ENCODE assay signal across 18 cellular contexts in genomic region chr5:112636751-112637150, GRCh38.
A peak's percentile ranks its signal among the peaks of the same experiment; 100 is the strongest.
DNase-seq lines count a peak whose midpoint lies in the region; ATAC-seq and TF ChIP-seq lines count a peak whose summit lies in the region.
"Had no signal": no experiment of that assay in that cellular context is flagged by ENCODE, and none has a peak within 500 bp of the region (broad histone marks: within the 10 kb centered on the region; RNA-seq: fewer than 3 reads in every experiment).

No MANE protein-coding gene starts in this region.

- H3K4me1 ChIP-seq in HEK293 (ENCODE audit: control insufficient read depth, insufficient read depth, low read length) (no peaks in the 10 kb centered on the region), stomach (no peaks in the 10 kb centered on the region)

- no peak for ATAC-seq in GM21447 (IDR thresholded peaks at IDR 0.05; ENCODE audit: unreplicated experiment)
- ATAC-seq: GM12878, Panc1 had no signal

- H3K4me1 Mint-ChIP-seq in nephron: peaks cover 53% of the 10 kb centered on the region

- no peak overlapping the region for H3K4me3 ChIP-seq in AG10803 (ENCODE audit: low read length)
- H3K4me3 ChIP-seq in HEK293 (ENCODE audit: low read depth, low read length): no peak overlapping the region
- no peak overlapping the region for H3K4me3 ChIP-seq in stomach
- H3K4me3 ChIP-seq: BLaER1, GM12878, GM23248 had no signal

- H3K36me3 Mint-ChIP-seq in nephron (ENCODE audit: low read depth): no peaks in the 10 kb centered on the region

- H3K9me3 ChIP-seq in HEK293 (ENCODE audit: control insufficient read depth, insufficient read depth, low read depth, low read length): no peaks in the 10 kb centered on the region
- H3K9me3 ChIP-seq in stomach: peaks cover 0 to 14% (median 3%) of the 10 kb centered on the region in 4 donors

- no peak for TF ChIP-seq EP300 in stomach (IDR thresholded peaks at IDR 0.05)

- no peak for TF ChIP-seq POLR2A in erythroblast (IDR thresholded peaks at IDR 0.05; ENCODE audit: low read length)
- no peak for TF ChIP-seq POLR2A in stomach (IDR thresholded peaks at IDR 0.05)

- POLR2A ChIA-PET in HEK293 (lab: Yijun Ruan, JAX): no interaction called here

- TF ChIP-seq CTCF in AG10803 (conservative IDR thresholded peaks at IDR 0.05; ENCODE audit: low read length) (no peak), HEK293 (tag by site-specific recombination; IDR thresholded peaks at IDR 0.05) (no peak), nephron (IDR thresholded peaks at IDR 0.05; ENCODE audit: unreplicated experiment in 3 of 3) (no peak), stomach (IDR thresholded peaks at IDR 0.05) (no peak)

- intact Hi-C loops in stomach (cut with DNase I; ENCODE audit: low total_unique reads): no loop called here

- no peaks in the 10 kb centered on the region for H3K27me3 ChIP-seq in stomach
- H3K27me3 ChIP-seq: BLaER1 had no signal

- H3K27ac ChIP-seq in HEK293 (ENCODE audit: extremely low read depth, low read depth, low read length) (no peak overlapping the region), stomach (no peak overlapping the region)
- H3K27ac ChIP-seq: BLaER1, GM23248 had no signal

- H3K27ac Mint-ChIP-seq in nephron: peak overlapping the region; percentile 85 to 90 (median 86)

- H3K9me3 Mint-ChIP-seq in nephron: no peaks in the 10 kb centered on the region

- 78 to 93% (median 83%) methylated on average over 2 of the region's 2 CpGs for WGBS in stomach, 5 donors

- no peak overlapping the region for H3K4me3 Mint-ChIP-seq in nephron

- CTCF ChIA-PET in HEK293 (lab: Yijun Ruan, JAX): interaction anchor here (0.6 to 1.6 kb wide), 2 partner anchors 55 to 1105 kb away, joined by 3 to 4 read pairs; no protein-coding TSS in a partner anchor

- no peaks in the 10 kb centered on the region for H3K36me3 ChIP-seq in HEK293 (ENCODE audit: control insufficient read depth in 2 of 2, insufficient read depth in 1 of 2, low read length in 2 of 2)
- no peaks in the 10 kb centered on the region for H3K36me3 ChIP-seq in stomach

- DNase-seq in AG10803 (ENCODE audit: low read depth) (peak; percentile 30), erythroblast (lab: John Stamatoyannopoulos, UW) (peak; percentile 22 to 45), iPS-NIHi11 (ENCODE audit: low spot score) (no peak), stomach (no peak)
- DNase-seq: DMS153, KG1, NCI-H1092 treated with DMSO at 0.1 percent for 48 hours, NCI-H1694, NCI-H2107, NCI-H748 treated with DMSO at 0.1 percent for 48 hours, SHP77 had no signal

- H3K27me3 Mint-ChIP-seq in nephron (ENCODE audit: low read depth): no peaks in the 10 kb centered on the region

TF ChIP-seq in HEK293, 187 proteins besides CTCF, POLR2A, EP300 and RAD21:
- TF ChIP-seq ZNF596 (tag by site-specific recombination; IDR thresholded peaks at IDR 0.05) (no peak), ZNF335 (tag by site-specific recombination; conservative IDR thresholded peaks at IDR 0.05) (peak; percentile 38)
- TF ChIP-seq, protein P1, sequence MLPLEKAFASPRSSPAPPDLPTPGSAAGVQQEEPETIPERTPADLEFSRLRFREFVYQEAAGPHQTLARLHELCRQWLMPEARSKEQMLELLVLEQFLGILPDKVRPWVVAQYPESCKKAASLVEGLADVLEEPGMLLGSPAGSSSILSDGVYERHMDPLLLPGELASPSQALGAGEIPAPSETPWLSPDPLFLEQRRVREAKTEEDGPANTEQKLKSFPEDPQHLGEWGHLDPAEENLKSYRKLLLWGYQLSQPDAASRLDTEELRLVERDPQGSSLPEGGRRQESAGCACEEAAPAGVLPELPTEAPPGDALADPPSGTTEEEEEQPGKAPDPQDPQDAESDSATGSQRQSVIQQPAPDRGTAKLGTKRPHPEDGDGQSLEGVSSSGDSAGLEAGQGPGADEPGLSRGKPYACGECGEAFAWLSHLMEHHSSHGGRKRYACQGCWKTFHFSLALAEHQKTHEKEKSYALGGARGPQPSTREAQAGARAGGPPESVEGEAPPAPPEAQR (tag by site-specific recombination; IDR thresholded peaks at IDR 0.05): no peak

Comparison
In these comparisons a context has a peak if more than half of its experiments do, and no peak if none do; other contexts are left out.
1. DNase-seq: peak in AG10803 (single experiment) and erythroblast (2 of 2); none in iPS-NIHi11 (single experiment) and stomach (single experiment).